In the genomic region with DNA sequence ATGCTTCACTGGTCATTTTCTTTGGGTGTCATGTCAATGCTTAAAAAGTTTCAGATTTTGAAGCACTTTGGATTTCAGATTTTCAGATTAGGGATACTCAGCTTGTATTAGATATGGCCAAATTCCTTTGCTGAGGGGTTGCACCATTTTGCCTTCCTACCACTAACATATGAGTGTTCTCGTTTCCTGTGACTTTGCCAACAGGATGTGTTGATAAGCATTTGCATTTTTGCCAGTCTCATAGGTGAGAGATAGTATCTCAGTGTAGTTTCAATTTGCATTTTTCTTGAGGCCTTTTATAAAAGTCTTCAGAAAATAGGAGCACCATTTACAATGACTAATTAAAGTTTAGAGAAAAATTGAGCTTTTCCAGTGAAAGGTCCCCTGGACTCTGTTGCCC, we compare ENCODE assay signal across 10 cellular contexts.
DNase-seq lines count a peak whose midpoint lies in the region; ATAC-seq and TF ChIP-seq lines count a peak whose summit lies in the region.
"Had no signal": no experiment of that assay in that cellular context is flagged by ENCODE, and none has a peak within 500 bp of the region (broad histone marks: within the 10 kb centered on the region; RNA-seq: fewer than 3 reads in every experiment).

No MANE protein-coding gene starts in this region.

- ATAC-seq in GM18868 (IDR thresholded peaks at IDR 0.05; ENCODE audit: unreplicated experiment) (peak; percentile 33), HG03520 (IDR thresholded peaks at IDR 0.05; ENCODE audit: unreplicated experiment) (no peak)
- ATAC-seq in effector memory CD8-positive, alpha-beta T cell (replicated peaks), result peak; percentile 73
- ATAC-seq: mucosa of descending colon had no signal

- H3K9me3 ChIP-seq in MG63, result no peaks in the 10 kb centered on the region
- H3K9me3 ChIP-seq: mucosa of descending colon had no signal

- intact Hi-C loops in dorsolateral prefrontal cortex (cut with DNase I), result no loop called here

- H3K36me3 Mint-ChIP-seq in effector memory CD8-positive, alpha-beta T cell (ENCODE audit: insufficient read depth), result peaks cover 8% of the 10 kb centered on the region

- peaks cover 18 to 30% of the 10 kb centered on the region in 2 donors for H3K4me1 Mint-ChIP-seq in effector memory CD8-positive, alpha-beta T cell (ENCODE audit: low read depth in 2 of 2)

- peak overlapping the region in 1 of 2 donors; percentile 62 for H3K4me3 Mint-ChIP-seq in effector memory CD8-positive, alpha-beta T cell

- DNase-seq in CD1c-positive myeloid dendritic cell (ENCODE audit: extremely low spot score) (peak; percentile 1), NCI-H226 (peak; percentile 65), NCI-H345 (lab: John Stamatoyannopoulos, UW) (no peak), MG63 (no peak), dorsolateral prefrontal cortex (no peak)
- no peak for DNase-seq in effector memory CD8-positive, alpha-beta T cell
- DNase-seq: head of caudate nucleus, mucosa of descending colon had no signal

- H3K27me3 Mint-ChIP-seq in effector memory CD8-positive, alpha-beta T cell, result no peaks in the 10 kb centered on the region

- H3K4me3 ChIP-seq in MG63, result no peak overlapping the region
- no peak overlapping the region for H3K4me3 ChIP-seq in dorsolateral prefrontal cortex
- H3K4me3 ChIP-seq: mucosa of descending colon had no signal

- no peaks in the 10 kb centered on the region for H3K9me3 Mint-ChIP-seq in effector memory CD8-positive, alpha-beta T cell

- no peak for TF ChIP-seq CTCF in dorsolateral prefrontal cortex (IDR thresholded peaks at IDR 0.05 in 54 of 56, conservative IDR thresholded peaks at IDR 0.05 in 2 of 56; ENCODE audit: low read depth in 1 of 56, partially characterized antibody in 56 of 56)

- no peaks in the 10 kb centered on the region for H3K27me3 ChIP-seq in MG63
- peaks cover 0 to 62% (median 14%) of the 10 kb centered on the region in 45 donors for H3K27me3 ChIP-seq in dorsolateral prefrontal cortex

- H3K36me3 ChIP-seq in MG63, result no peaks in the 10 kb centered on the region; the same call in 1 of the 2 replicates

- peak overlapping the region; percentile 75 to 83 for H3K27ac Mint-ChIP-seq in effector memory CD8-positive, alpha-beta T cell

- H3K27ac ChIP-seq in dorsolateral prefrontal cortex, result no peak overlapping the region

Comparison
In these comparisons a context has a peak if more than half of its experiments do, and no peak if none do; other contexts are left out.
1. DNase-seq: peak in CD1c-positive myeloid dendritic cell (single experiment) and NCI-H226 (single experiment); none in effector memory CD8-positive, alpha-beta T cell (0 of 3), NCI-H345 (single experiment), MG63 (single experiment) and dorsolateral prefrontal cortex (0 of 10).